ENCODE assay signal across 1 cellular context in genomic region chr2:85475801-85476610, GRCh38.
TF ChIP-seq lines count a peak whose summit lies in the region.

No MANE protein-coding gene starts in this region.

TF ChIP-seq in IMR-90, 13 proteins besides CTCF, POLR2A, EP300 and RAD21:
- TF ChIP-seq ELK1 (IDR thresholded peaks at IDR 0.05; ENCODE audit: borderline replicate concordance, low read depth, low read length) = no peak
- no peak for TF ChIP-seq RCOR1 (IDR thresholded peaks at IDR 0.05; ENCODE audit: insufficient replicate concordance, low read length)
- no peak for TF ChIP-seq CHD1 (IDR thresholded peaks at IDR 0.05; ENCODE audit: low read depth, low read length)
- no peak for TF ChIP-seq CEBPB (IDR thresholded peaks at IDR 0.05; ENCODE audit: low read depth, low read length)
- TF ChIP-seq SMC3 (IDR thresholded peaks at IDR 0.05; ENCODE audit: low read depth, low read length) = no peak
- no peak for TF ChIP-seq USF2 (IDR thresholded peaks at IDR 0.05; ENCODE audit: low read depth, low read length)
- no peak for TF ChIP-seq MAFK (IDR thresholded peaks at IDR 0.05; ENCODE audit: low read depth, low read length)
- TF ChIP-seq MAZ (IDR thresholded peaks at IDR 0.05; ENCODE audit: borderline replicate concordance, low read depth, low read length) = no peak
- TF ChIP-seq MXI1 (IDR thresholded peaks at IDR 0.05; ENCODE audit: borderline replicate concordance, low read depth, low read length) = no peak
TF ChIP-seq in IMR-90: peak in this region for 0.
